Comparison of ENCODE assay signal across 1 cellular context in genomic region chr7:43625453-43625852, GRCh38.
TF ChIP-seq lines count a peak whose summit lies in the region.

No MANE protein-coding gene starts in this region.

TF ChIP-seq in SK-N-SH treated with all-trans-retinoic acid at 6 μM for 48 hours, 23 proteins besides CTCF, POLR2A, EP300 and RAD21 (continued from another document):
- no peak for TF ChIP-seq CSRNP3 (CRISPR knock-in tag; IDR thresholded peaks at IDR 0.05)
- TF ChIP-seq ZNF565 (CRISPR knock-in tag; conservative IDR thresholded peaks at IDR 0.05; ENCODE audit: low read depth) = no peak
- TF ChIP-seq ZFP3 (CRISPR knock-in tag; IDR thresholded peaks at IDR 0.05) = no peak
- TF ChIP-seq POU6F1 (CRISPR knock-in tag; IDR thresholded peaks at IDR 0.05; ENCODE audit: borderline replicate concordance, low read depth) = no peak
- TF ChIP-seq BACH2 (CRISPR knock-in tag; IDR thresholded peaks at IDR 0.05; ENCODE audit: borderline replicate concordance) = no peak
- no peak for TF ChIP-seq RARB (CRISPR knock-in tag; IDR thresholded peaks at IDR 0.05)
- TF ChIP-seq CSDC2 (CRISPR knock-in tag; IDR thresholded peaks at IDR 0.05) = no peak
- TF ChIP-seq PATZ1 (CRISPR knock-in tag; IDR thresholded peaks at IDR 0.05; ENCODE audit: borderline replicate concordance) = no peak
- TF ChIP-seq ESRRG (CRISPR knock-in tag; IDR thresholded peaks at IDR 0.05) = no peak
- TF ChIP-seq GLIS3 (CRISPR knock-in tag; IDR thresholded peaks at IDR 0.05) = no peak
